24 cellular contexts compared by ENCODE assay signal in genomic region chr9:78614892-78615291, GRCh38.
"Had no signal": no experiment of that assay in that cellular context is flagged by ENCODE, and none has a peak within 500 bp of the region (broad histone marks: within the 10 kb centered on the region; RNA-seq: fewer than 3 reads in every experiment).

No MANE protein-coding gene starts in this region.

- H3K36me3 Mint-ChIP-seq: activated CD4-positive, alpha-beta memory T cell treated with anti-CD3 and anti-CD28 coated beads for 36 hours; activated naive CD8-positive, alpha-beta T cell treated with anti-CD3 and anti-CD28 coated beads for 36 hours; mesothelial cell of epicardium; naive B cell had no signal

- DNase-seq: activated CD4-positive, alpha-beta memory T cell treated with anti-CD3 and anti-CD28 coated beads for 36 hours; activated CD4-positive, alpha-beta T cell treated with anti-CD3 and anti-CD28 coated beads, Interleukin-2, amount 10 ng/mL, durations not matched to agents 24 days and 14 days; activated CD4-positive, CD25-positive, alpha-beta regulatory T cell treated with anti-CD3 and anti-CD28 coated beads, Interleukin-2, amount 50 U/mL, for 72 hours; activated CD8-positive, alpha-beta memory T cell treated with anti-CD3 and anti-CD28 coated beads, Interleukin-2, amount 50 U/mL, for 4 hours; activated effector memory CD4-positive, alpha-beta T cell treated with anti-CD3 and anti-CD28 coated beads, Interleukin-2, amount 50 U/mL, for 16 hours; activated naive CD4-positive, alpha-beta T cell treated with anti-CD3 and anti-CD28 coated beads for 36 hours; activated naive CD8-positive, alpha-beta T cell treated with anti-CD3 and anti-CD28 coated beads for 36 hours; activated T-cell treated with anti-CD3 and anti-CD28 coated beads, Interleukin-2, amount 50 U/mL, for 1 hour; amniotic stem cell; brain microvascular endothelial cell; dorsolateral prefrontal cortex; effector memory CD4-positive, alpha-beta T cell; foreskin keratinocyte; heart left ventricle; naive B cell; nephron progenitor cell; ovary; stimulated activated CD4-positive, alpha-beta T cell treated with anti-CD3 and anti-CD28 coated beads, Interleukin-2, amount 100 ng/mL, for 24 hours; stimulated activated naive CD4-positive, alpha-beta T cell treated with Interleukin-2 at 50 U/mL for 16 hours; T-helper 17 cell; T1000 had no signal

- H3K9me3 Mint-ChIP-seq: activated CD4-positive, alpha-beta T cell treated with anti-CD3 and anti-CD28 coated beads, Interleukin-2, amount 10 ng/mL, durations not matched to agents 24 days and 14 days; activated naive CD4-positive, alpha-beta T cell treated with anti-CD3 and anti-CD28 coated beads for 36 hours; activated naive CD8-positive, alpha-beta T cell treated with anti-CD3 and anti-CD28 coated beads for 36 hours; activated T-helper 1 cell treated with anti-CD3 and anti-CD28 coated beads, Interleukin-12 subunit alpha, Interleukin-12 subunit beta, Interleukin-2, Interleukin-4 antibody, amounts not matched to agents 30 ng/mL and 10 ng/mL and 1 ng/mL, durations not matched to agents 14 hours and 24 hours and 36 hours; mesothelial cell of epicardium; naive B cell; nephron progenitor cell had no signal

- H3K27me3 Mint-ChIP-seq: activated CD4-positive, alpha-beta memory T cell treated with anti-CD3 and anti-CD28 coated beads for 36 hours; activated CD4-positive, alpha-beta T cell treated with anti-CD3 and anti-CD28 coated beads, Interleukin-2, amount 10 ng/mL, durations not matched to agents 24 days and 14 days; T-helper 17 cell had no signal

- H3K27ac Mint-ChIP-seq: activated CD4-positive, alpha-beta memory T cell treated with anti-CD3 and anti-CD28 coated beads for 36 hours; activated CD4-positive, alpha-beta T cell treated with anti-CD3 and anti-CD28 coated beads, Interleukin-2, amount 10 ng/mL, durations not matched to agents 24 days and 14 days; activated naive CD4-positive, alpha-beta T cell treated with anti-CD3 and anti-CD28 coated beads for 36 hours; activated naive CD8-positive, alpha-beta T cell treated with anti-CD3 and anti-CD28 coated beads for 36 hours; activated T-helper 1 cell treated with anti-CD3 and anti-CD28 coated beads, Interleukin-12 subunit alpha, Interleukin-12 subunit beta, Interleukin-2, Interleukin-4 antibody, amounts not matched to agents 30 ng/mL and 10 ng/mL and 1 ng/mL, durations not matched to agents 14 hours and 24 hours and 36 hours; mesothelial cell of epicardium; naive B cell; nephron progenitor cell; progenitor cell of endocrine pancreas; T-helper 17 cell had no signal

- H3K4me3 Mint-ChIP-seq: activated CD4-positive, alpha-beta memory T cell treated with anti-CD3 and anti-CD28 coated beads for 36 hours; activated CD4-positive, alpha-beta T cell treated with anti-CD3 and anti-CD28 coated beads, Interleukin-2, amount 10 ng/mL, durations not matched to agents 24 days and 14 days; activated naive CD4-positive, alpha-beta T cell treated with anti-CD3 and anti-CD28 coated beads for 36 hours; activated naive CD8-positive, alpha-beta T cell treated with anti-CD3 and anti-CD28 coated beads for 36 hours; activated T-helper 1 cell treated with anti-CD3 and anti-CD28 coated beads, Interleukin-12 subunit alpha, Interleukin-12 subunit beta, Interleukin-2, Interleukin-4 antibody, amounts not matched to agents 30 ng/mL and 10 ng/mL and 1 ng/mL, durations not matched to agents 14 hours and 24 hours and 36 hours; mesothelial cell of epicardium; naive B cell; nephron progenitor cell; T-helper 17 cell had no signal

- H3K4me1 Mint-ChIP-seq: activated CD4-positive, alpha-beta T cell treated with anti-CD3 and anti-CD28 coated beads, Interleukin-2, amount 10 ng/mL, durations not matched to agents 24 days and 14 days; activated naive CD8-positive, alpha-beta T cell treated with anti-CD3 and anti-CD28 coated beads for 36 hours; naive B cell; T-helper 17 cell had no signal
